8 cellular contexts compared by ENCODE assay signal in the genomic region with DNA sequence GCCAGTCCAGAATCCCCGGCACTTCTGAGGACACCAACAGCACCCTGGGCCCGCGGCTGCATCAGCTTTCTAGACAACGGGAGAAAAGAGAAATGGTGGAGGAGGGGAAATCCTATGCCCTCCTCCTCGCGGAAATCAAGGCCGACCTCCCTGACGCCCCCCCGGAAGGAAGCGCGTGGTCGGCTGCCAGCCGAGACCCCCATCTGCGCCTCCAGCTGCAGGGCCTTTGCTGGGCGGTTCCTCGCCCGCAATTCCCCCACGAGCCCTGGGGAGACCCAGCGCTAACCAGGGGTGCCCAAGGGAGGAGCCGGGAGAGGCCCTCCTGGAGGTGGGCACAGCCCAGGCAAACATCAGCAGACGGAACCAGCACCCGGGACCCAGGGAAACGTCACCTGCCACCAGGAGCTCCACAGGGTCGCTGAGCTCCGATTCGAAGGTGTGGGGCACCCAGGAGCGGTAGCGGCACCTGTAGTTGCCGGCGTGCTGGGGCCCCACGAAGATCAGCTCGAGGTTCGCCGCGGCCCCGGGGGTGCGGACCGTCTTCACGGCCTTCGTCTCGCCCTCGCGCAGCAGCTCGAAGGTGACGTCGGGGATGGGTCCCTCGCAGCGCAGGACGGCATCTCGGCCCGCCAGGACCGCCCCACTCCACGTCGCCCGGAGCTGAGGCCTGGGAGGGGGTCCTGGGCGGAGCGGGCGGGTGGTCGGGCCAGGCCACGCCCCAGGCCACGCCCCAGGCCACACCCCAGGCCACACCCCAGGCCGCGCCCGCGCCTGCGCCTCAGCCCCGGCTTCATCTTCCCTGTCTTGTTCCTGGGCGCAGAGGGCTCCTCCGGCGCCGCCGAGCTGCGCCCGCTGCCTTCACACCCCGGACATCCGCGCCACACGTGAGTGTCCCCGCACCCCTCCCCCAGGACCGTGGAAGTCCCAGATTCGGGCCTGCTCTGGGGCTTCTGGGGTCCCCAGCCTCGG. TPM values are rescaled to one million over a fixed set of nuclear protein-coding genes. Genes with fewer than 3 reads are reported as not detected.
DNase-seq lines count a peak whose midpoint lies in the region; ATAC-seq and TF ChIP-seq lines count a peak whose summit lies in the region.

No MANE protein-coding gene starts in this region.

- H3K9ac ChIP-seq in Karpas-422 (ENCODE audit: low read length) (peak overlapping the region; percentile 88), SK-N-SH (peak overlapping the region; percentile 68)

- H4K20me1 ChIP-seq in Karpas-422 (ENCODE audit: insufficient read depth, low read depth, low read length) (no peaks in the 10 kb centered on the region), SK-N-SH (ENCODE audit: insufficient read depth) (no peaks in the 10 kb centered on the region)

- H3K4me3 ChIP-seq in Karpas-422 (ENCODE audit: low read length) (peak overlapping the region; percentile 88), SK-N-SH (ENCODE audit: low read depth in 2 of 2, low read length in 1 of 2) (peak overlapping the region; percentile 73 to 87), left ventricle myocardium inferior (peak overlapping the region; percentile 72), prostate gland (peak overlapping the region; percentile 44), vagina (peak overlapping the region; percentile 63 to 90)

- H3K4me2 ChIP-seq in Karpas-422 (ENCODE audit: low read depth, low read length, poor library complexity, severe bottlenecking) (peak overlapping the region; percentile 77), SK-N-SH (peak overlapping the region; percentile 78)

- H3K9me2 ChIP-seq in Karpas-422 (replicated peaks; ENCODE audit: insufficient read depth, low read length): no peaks in the 10 kb centered on the region
- H3K9me2 ChIP-seq in SK-N-SH: no peaks in the 10 kb centered on the region

- no peak overlapping the region for H3K27ac ChIP-seq in Karpas-422 (ENCODE audit: low read length)
- H3K27ac ChIP-seq in SK-N-SH (ENCODE audit: low read depth in 2 of 2, low read length in 1 of 2): peak overlapping the region; percentile 64 to 74; a peak in 2 of 4 replicates
- H3K27ac ChIP-seq in left ventricle myocardium inferior (replicated peaks): peak overlapping the region; percentile 75
- H3K27ac ChIP-seq in prostate gland: peak overlapping the region; percentile 62 to 66
- peak overlapping the region; percentile 60 for H3K27ac ChIP-seq in vagina

- H3F3A ChIP-seq in SK-N-SH (replicated peaks; ENCODE audit: insufficient read depth): peaks cover 5% of the 10 kb centered on the region

- H3K79me2 ChIP-seq in Karpas-422 (ENCODE audit: low read length) (peaks cover 38% of the 10 kb centered on the region), SK-N-SH (ENCODE audit: insufficient read depth) (peaks cover 65% of the 10 kb centered on the region)

- POLR2A ChIA-PET in SK-N-SH (lab: Yijun Ruan, JAX): interaction anchor here (0.6 to 2.1 kb wide), 9 partner anchors 7 to 173 kb away, joined by 3 to 34 read pairs (median 4); a partner anchor contains a TSS

- TF ChIP-seq POLR2A in prostate gland (IDR thresholded peaks at IDR 0.05): no peak
- TF ChIP-seq POLR2A in vagina (IDR thresholded peaks at IDR 0.05): peak in 1 of 2 donors; percentile 24

- intact Hi-C loops in left ventricle myocardium inferior (cut with micrococcal nuclease): no loop called here
- intact Hi-C loops in prostate gland (cut with DNase I): no loop called here
- intact Hi-C loops in vagina (cut with DNase I): no loop called here

- DNase-seq in Daoy (ENCODE audit: low read depth) (peak; percentile 86), Karpas-422 (peak; percentile 95), SK-N-SH (peak; percentile 100), left ventricle myocardium inferior (peak; percentile 60), prostate gland (ENCODE audit: low spot score) (peak; percentile 18), vagina (ENCODE audit: extremely low spot score in 2 of 2) (no peak)
- peak; percentile 31 for DNase-seq in activated naive CD8-positive, alpha-beta T cell treated with anti-CD3 and anti-CD28 coated beads, Interleukin-2, amount 50 U/mL, for 16 hours (ENCODE audit: low read depth, low spot score)

- TF ChIP-seq RAD21 in SK-N-SH (IDR thresholded peaks at IDR 0.05; ENCODE audit: low read length): no peak

- H3K9me3 ChIP-seq in Karpas-422 (ENCODE audit: low read length) (no peaks in the 10 kb centered on the region), SK-N-SH (no peaks in the 10 kb centered on the region), left ventricle myocardium inferior (replicated peaks) (no peaks in the 10 kb centered on the region), prostate gland (no peaks in the 10 kb centered on the region), vagina (no peaks in the 10 kb centered on the region)

- H3K4me1 ChIP-seq in Karpas-422 (ENCODE audit: low read length): peaks cover 22% of the 10 kb centered on the region
- H3K4me1 ChIP-seq in SK-N-SH (ENCODE audit: control insufficient read depth in 1 of 2, insufficient read depth in 2 of 2, low read depth in 1 of 2, low read length in 1 of 2): peaks cover 0 to 6% of the 10 kb centered on the region in 2 experiments; a peak in 2 of 4 replicates
- peaks cover 36% of the 10 kb centered on the region for H3K4me1 ChIP-seq in left ventricle myocardium inferior
- no peaks in the 10 kb centered on the region for H3K4me1 ChIP-seq in prostate gland (replicated peaks)
- peaks cover 39% of the 10 kb centered on the region for H3K4me1 ChIP-seq in vagina

- CTCF ChIA-PET in SK-N-SH (lab: Yijun Ruan, JAX): interaction anchor here (1.1 to 2.3 kb wide), 6 partner anchors 16 to 173 kb away, joined by 3 to 12 read pairs (median 4); a partner anchor contains a TSS

- TF ChIP-seq CTCF in SK-N-SH (IDR thresholded peaks at IDR 0.05): no peak
- no peak for TF ChIP-seq CTCF in left ventricle myocardium inferior (IDR thresholded peaks at IDR 0.05; ENCODE audit: borderline replicate concordance)
- no peak for TF ChIP-seq CTCF in prostate gland (IDR thresholded peaks at IDR 0.05)
- TF ChIP-seq CTCF in vagina (IDR thresholded peaks at IDR 0.05): no peak

- ATAC-seq in GM21619 (IDR thresholded peaks at IDR 0.05; ENCODE audit: unreplicated experiment): peak; percentile 80

- H2AFZ ChIP-seq in Karpas-422 (ENCODE audit: low read length) (peak overlapping the region; percentile 76), SK-N-SH (ENCODE audit: low read depth) (peak overlapping the region; percentile 88)

- WGBS in SK-N-SH (ENCODE audit: low lambda C conversion rate): 6% methylated on average over 20 of the region's 82 CpGs
- 3% methylated on average over 60 of the region's 82 CpGs for WGBS in prostate gland

- no peak for TF ChIP-seq EP300 in SK-N-SH (IDR thresholded peaks at IDR 0.05; ENCODE audit: borderline replicate concordance in 1 of 2, low read depth in 1 of 2, low read length in 1 of 2)

- H3K27me3 ChIP-seq in Karpas-422 (ENCODE audit: low read length) (no peaks in the 10 kb centered on the region), SK-N-SH (ENCODE audit: insufficient read depth) (no peaks in the 10 kb centered on the region), left ventricle myocardium inferior (ENCODE audit: low read depth) (peaks cover 80% of the 10 kb centered on the region), prostate gland (replicated peaks; ENCODE audit: insufficient read depth) (peaks cover 3% of the 10 kb centered on the region), vagina (no peaks in the 10 kb centered on the region)

- H3K36me3 ChIP-seq in Karpas-422 (ENCODE audit: insufficient read depth, low read length) (no peaks in the 10 kb centered on the region), SK-N-SH (replicated peaks in 1 of 2; ENCODE audit: control insufficient read depth in 1 of 2, insufficient read depth in 2 of 2, low read length in 1 of 2) (peaks cover 2 to 12% of the 10 kb centered on the region in 2 experiments), left ventricle myocardium inferior (no peaks in the 10 kb centered on the region), prostate gland (no peaks in the 10 kb centered on the region), vagina (no peaks in the 10 kb centered on the region)

RNA-seq across cellular contexts. Expression of a gene that starts 6.0 kb away (rescaled TPM):
- 28.5 and 38.4 TPM in 2 replicates for total RNA-seq in Daoy (2014; rRNA removed; shearing (Covaris generic))
- 52.9 and 85.4 TPM in 2 replicates for total RNA-seq in Karpas-422 (2014; rRNA removed; shearing (Covaris generic); ENCODE audit: low replicate concordance)
- polyA plus RNA-seq in SK-N-SH (2012; rRNA removed): 61.4 and 62.6 TPM in 2 replicates
- polyA plus RNA-seq in SK-N-SH (2012; cell fraction: cytosol; rRNA removed): 39.1 and 61.2 TPM in 2 replicates
- 23.3 and 58.0 TPM in 2 replicates for polyA plus RNA-seq in SK-N-SH (2012; cell fraction: nucleus; rRNA removed)
- total RNA-seq in left ventricle myocardium inferior: 3.7 TPM
- 10 to 100 TPM in 1 of 2 donors, 1 to 10 TPM in 1; 5.6 to 25.6 TPM for total RNA-seq in prostate gland
- 48.9 TPM for total RNA-seq in vagina

RNA-seq across cellular contexts. Expression of a gene that starts 15.3 kb away (rescaled TPM):
- 1.5 and 2.7 TPM in 2 replicates for total RNA-seq in Daoy (2014; rRNA removed; shearing (Covaris generic))
- 1.1 and 3.0 TPM in 2 replicates for total RNA-seq in Karpas-422 (2014; rRNA removed; shearing (Covaris generic); ENCODE audit: low replicate concordance)
- polyA plus RNA-seq in SK-N-SH (2012; rRNA removed): 1.0 and 1.1 TPM in 2 replicates
- polyA plus RNA-seq in SK-N-SH (2012; cell fraction: cytosol; rRNA removed): 0.30 and 0.45 TPM in 2 replicates
- 8.1 and 13.1 TPM in 2 replicates for polyA plus RNA-seq in SK-N-SH (2012; cell fraction: nucleus; rRNA removed)
- total RNA-seq in left ventricle myocardium inferior (0.41 TPM), prostate gland (10 to 100 TPM in 1 of 2 donors, 1 to 10 TPM in 1; 6.6 to 11.0 TPM), vagina (3.4 TPM)

RNA-seq across cellular contexts. Expression of a gene that starts 20.5 kb away (rescaled TPM):
- 2.1 TPM in 2 replicates for total RNA-seq in Daoy (2014; rRNA removed; shearing (Covaris generic))
- total RNA-seq in Karpas-422 (2014; rRNA removed; shearing (Covaris generic); ENCODE audit: low replicate concordance): 5.1 and 5.3 TPM in 2 replicates
- 2.3 and 2.9 TPM in 2 replicates for polyA plus RNA-seq in SK-N-SH (2012; rRNA removed)
- 1.3 and 1.9 TPM in 2 replicates for polyA plus RNA-seq in SK-N-SH (2012; cell fraction: cytosol; rRNA removed)
- 2.1 and 3.3 TPM in 2 replicates for polyA plus RNA-seq in SK-N-SH (2012; cell fraction: nucleus; rRNA removed)
- total RNA-seq in left ventricle myocardium inferior: 1.8 TPM
- total RNA-seq in prostate gland: 1 to 10 TPM; 2.7 to 4.1 TPM
- total RNA-seq in vagina: 3.9 TPM

RNA-seq across cellular contexts. Expression of a gene that starts 33.6 kb away (rescaled TPM):
- 4.2 and 5.0 TPM in 2 replicates for total RNA-seq in Daoy (2014; rRNA removed; shearing (Covaris generic))
- 0.75 and 2.4 TPM in 2 replicates for total RNA-seq in Karpas-422 (2014; rRNA removed; shearing (Covaris generic); ENCODE audit: low replicate concordance)
- 1.2 and 1.6 TPM in 2 replicates for polyA plus RNA-seq in SK-N-SH (2012; rRNA removed)
- polyA plus RNA-seq in SK-N-SH (2012; cell fraction: cytosol; rRNA removed): 0.58 and 1.1 TPM in 2 replicates
- 2.2 and 3.3 TPM in 2 replicates for polyA plus RNA-seq in SK-N-SH (2012; cell fraction: nucleus; rRNA removed)
- total RNA-seq in left ventricle myocardium inferior (0.19 TPM), prostate gland (10 to 100 TPM; 12.2 to 15.7 TPM), vagina (1.2 TPM)

RNA-seq across cellular contexts. Expression of a gene that starts 39.8 kb away (rescaled TPM):
- total RNA-seq in Daoy (2014; rRNA removed; shearing (Covaris generic)): 3,633 and 5,016 TPM in 2 replicates
- total RNA-seq in Karpas-422 (2014; rRNA removed; shearing (Covaris generic); ENCODE audit: low replicate concordance): 6,081 and 7,190 TPM in 2 replicates
- polyA plus RNA-seq in SK-N-SH (2012; rRNA removed): 3,905 and 4,334 TPM in 2 replicates
- 2,353 and 3,574 TPM in 2 replicates for polyA plus RNA-seq in SK-N-SH (2012; cell fraction: cytosol; rRNA removed)
- polyA plus RNA-seq in SK-N-SH (2012; cell fraction: nucleus; rRNA removed): 1,227 and 1,326 TPM in 2 replicates
- total RNA-seq in left ventricle myocardium inferior: 496 TPM
- total RNA-seq in prostate gland: 1,000 to 10,000 TPM; 1,184 to 2,289 TPM
- 1,974 TPM for total RNA-seq in vagina

Comparison
In these comparisons a context has a peak if more than half of its experiments do, and no peak if none do; other contexts are left out.
1. DNase-seq: peak in Daoy (single experiment), Karpas-422 (single experiment), SK-N-SH (single experiment), activated naive CD8-positive, alpha-beta T cell treated with anti-CD3 and anti-CD28 coated beads, Interleukin-2, amount 50 U/mL, for 16 hours (single experiment), left ventricle myocardium inferior (single experiment) and prostate gland (single experiment); none in vagina (0 of 2).
2. Peak in every context shown above with its lines, with median percentiles within 50 percentile points of each other: H3K4me3 ChIP-seq.